Comparison of ENCODE assay signal across 10 cellular contexts in genomic region chr14:71498151-71498734, GRCh38.
DNase-seq lines count a peak whose midpoint lies in the region; ATAC-seq and TF ChIP-seq lines count a peak whose summit lies in the region.
"Had no signal": no experiment of that assay in that cellular context is flagged by ENCODE, and none has a peak within 500 bp of the region (broad histone marks: within the 10 kb centered on the region; RNA-seq: fewer than 3 reads in every experiment).

No MANE protein-coding gene starts in this region.

- CTCF ChIA-PET in AG04449 (lab: Yijun Ruan, JAX), result interaction anchor here (1.0 to 1.7 kb wide), 7 partner anchors 9 to 255 kb away, joined by 3 to 4 read pairs (median 3); no protein-coding TSS in a partner anchor

- no peak overlapping the region for H3K4me3 ChIP-seq in AG04449 (ENCODE audit: low read depth, low read length)
- H3K4me3 ChIP-seq: body of pancreas, psoas muscle had no signal

- ATAC-seq in GM18907 (IDR thresholded peaks at IDR 0.05; ENCODE audit: unreplicated experiment) (peak; percentile 21), HG02981 (IDR thresholded peaks at IDR 0.05; ENCODE audit: unreplicated experiment) (peak; percentile 22), left lobe of liver (no peak)
- ATAC-seq: psoas muscle had no signal

- POLR2A ChIA-PET in AG04449 (lab: Yijun Ruan, JAX), result interaction anchor here (0.5 kb wide), 1 partner anchor 167 kb away, joined by 3 read pairs; no protein-coding TSS in a partner anchor

- peak; percentile 37 for DNase-seq in AG04449 (ENCODE audit: low read depth, low spot score)
- DNase-seq in amniotic epithelial cell (ENCODE audit: low read depth), result peak; percentile 36
- DNase-seq in posterior cingulate gyrus, result no peak
- DNase-seq in left lobe of liver (ENCODE audit: low spot score), result no peak
- no peak for DNase-seq in hypothalamus (lab: John Stamatoyannopoulos, UW)
- DNase-seq in KG1 (lab: John Stamatoyannopoulos, UW), result no peak
- DNase-seq: psoas muscle had no signal

- no peak for TF ChIP-seq CTCF in AG04449 (IDR thresholded peaks at IDR 0.05; ENCODE audit: insufficient read depth, low read length, missing control alignments)

- intact Hi-C loops in posterior cingulate gyrus (cut with DNase I), result no loop called here

Comparison
In these comparisons a context has a peak if more than half of its experiments do, and no peak if none do; other contexts are left out.
1. DNase-seq: peak in AG04449 (single experiment) and amniotic epithelial cell (single experiment); none in posterior cingulate gyrus (0 of 10), left lobe of liver (single experiment), hypothalamus (0 of 51) and KG1 (single experiment).